Comparison of ENCODE assay signal across 19 cellular contexts in the genomic region with DNA sequence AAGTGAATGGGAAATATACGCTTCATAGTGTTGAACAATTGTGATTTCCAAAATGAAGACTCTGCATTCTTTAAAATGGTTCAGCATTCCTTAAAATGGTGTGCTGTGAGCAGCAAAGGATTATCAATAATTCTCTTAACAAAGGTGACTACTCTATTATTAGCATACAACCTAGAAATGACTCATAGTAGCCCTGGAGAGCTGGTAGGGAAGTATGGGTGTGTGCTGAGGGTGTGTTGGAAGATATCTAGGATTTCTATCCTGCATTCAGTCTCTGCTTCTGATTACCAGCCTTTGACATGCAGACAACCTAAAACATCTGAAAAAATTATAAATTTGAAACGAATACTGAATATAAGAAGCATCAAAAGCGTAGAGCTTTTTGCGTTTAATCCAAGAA.
"Had no signal": no experiment of that assay in that cellular context is flagged by ENCODE, and none has a peak within 500 bp of the region (broad histone marks: within the 10 kb centered on the region; RNA-seq: fewer than 3 reads in every experiment).

No MANE protein-coding gene starts in this region.

- H3K9me3 Mint-ChIP-seq: endodermal cell; stimulated activated naive CD8-positive, alpha-beta T cell treated with anti-CD3 and anti-CD28 coated beads, Interleukin-15, Interleukin-2, amounts not matched to agents 100 ng/mL and 50 ng/mL, for 24 hours had no signal

- H3K27ac ChIP-seq: brain microvascular endothelial cell, heart left ventricle, testis, upper lobe of right lung had no signal

- H3K4me3 ChIP-seq: heart left ventricle, testis, upper lobe of right lung had no signal

- ATAC-seq: activated CD4-positive, CD25-positive, alpha-beta regulatory T cell treated with anti-CD3 and anti-CD28 coated beads, Interleukin-2, amount 50 U/mL, for 24 hours; activated CD8-positive, alpha-beta memory T cell treated with anti-CD3 and anti-CD28 coated beads, Interleukin-2, amount 10 ng/mL, durations not matched to agents 7 days and 5 days; activated T-cell treated with anti-CD3 and anti-CD28 coated beads, Interleukin-2, amount 50 U/mL, for 4 hours; heart left ventricle; upper lobe of right lung had no signal

- H3K4me1 Mint-ChIP-seq: activated CD8-positive, alpha-beta memory T cell treated with anti-CD3 and anti-CD28 coated beads, Interleukin-2, amount 10 ng/mL, durations not matched to agents 7 days and 5 days; endodermal cell; neural crest cell had no signal

- H3K4me3 Mint-ChIP-seq: activated CD8-positive, alpha-beta memory T cell treated with anti-CD3 and anti-CD28 coated beads, Interleukin-2, amount 10 ng/mL, durations not matched to agents 7 days and 5 days; activated naive CD8-positive, alpha-beta T cell; activated T-cell treated with anti-CD3 and anti-CD28 coated beads, Interleukin-2, amount 50 U/mL, for 4 hours; endodermal cell; neural crest cell; stimulated activated naive CD8-positive, alpha-beta T cell treated with anti-CD3 and anti-CD28 coated beads, Interleukin-15, Interleukin-2, amounts not matched to agents 100 ng/mL and 50 ng/mL, for 24 hours had no signal

- H3K27me3 ChIP-seq: brain microvascular endothelial cell, heart left ventricle, testis, upper lobe of right lung had no signal

- H3K9me3 ChIP-seq: testis, upper lobe of right lung had no signal

- DNase-seq: activated CD4-positive, alpha-beta T cell treated with anti-CD3 and anti-CD28 coated beads, Interleukin-2, amount 50 U/mL, for 48 hours; activated CD8-positive, alpha-beta memory T cell treated with anti-CD3 and anti-CD28 coated beads, Interleukin-2, amount 10 ng/mL, durations not matched to agents 7 days and 5 days; activated gamma-delta T cell; activated T-cell treated with anti-CD3 and anti-CD28 coated beads, Interleukin-2, amount 50 U/mL, for 4 hours; brain microvascular endothelial cell; endodermal cell; heart left ventricle; kidney; stimulated activated CD4-positive, alpha-beta T cell treated with anti-CD3 and anti-CD28 coated beads, Interleukin-15, amount 100 ng/mL, for 24 hours; stimulated activated CD4-positive, alpha-beta T cell treated with anti-CD3 and anti-CD28 coated beads, Interleukin-4, amount 100 ng/mL, for 24 hours; T-helper 2 cell; testis; upper lobe of right lung had no signal

- H3K36me3 ChIP-seq: brain microvascular endothelial cell, heart left ventricle, upper lobe of right lung had no signal

- H3K27ac Mint-ChIP-seq: activated CD8-positive, alpha-beta memory T cell treated with anti-CD3 and anti-CD28 coated beads, Interleukin-2, amount 10 ng/mL, durations not matched to agents 7 days and 5 days; activated naive CD8-positive, alpha-beta T cell; endodermal cell; stimulated activated naive CD8-positive, alpha-beta T cell treated with anti-CD3 and anti-CD28 coated beads, Interleukin-15, Interleukin-2, amounts not matched to agents 100 ng/mL and 50 ng/mL, for 24 hours had no signal

- H3K27me3 Mint-ChIP-seq: activated CD8-positive, alpha-beta memory T cell treated with anti-CD3 and anti-CD28 coated beads, Interleukin-2, amount 10 ng/mL, durations not matched to agents 7 days and 5 days; activated naive CD8-positive, alpha-beta T cell; stimulated activated naive CD8-positive, alpha-beta T cell treated with anti-CD3 and anti-CD28 coated beads, Interleukin-15, Interleukin-2, amounts not matched to agents 100 ng/mL and 50 ng/mL, for 24 hours had no signal

- H3K4me1 ChIP-seq: heart left ventricle, testis, upper lobe of right lung had no signal

- H3K36me3 Mint-ChIP-seq: activated CD8-positive, alpha-beta memory T cell treated with anti-CD3 and anti-CD28 coated beads, Interleukin-2, amount 10 ng/mL, durations not matched to agents 7 days and 5 days; activated naive CD8-positive, alpha-beta T cell had no signal

- FAIRE-seq: frontal cortex, TTC549 had no signal
